In genomic region chr5:36875051-36875788, GRCh38 we compare ENCODE assay signal across 8 cellular contexts. TPM values are rescaled to one million over a fixed set of nuclear protein-coding genes. Genes with fewer than 3 reads are reported as not detected.
DNase-seq lines count a peak whose midpoint lies in the region; ATAC-seq and TF ChIP-seq lines count a peak whose summit lies in the region.

No MANE protein-coding gene starts in this region.

- H3K27me3 ChIP-seq in HL-60 (ENCODE audit: insufficient read depth, poor library complexity, severe bottlenecking) (no peaks in the 10 kb centered on the region), SJSA1 (replicated peaks) (no peaks in the 10 kb centered on the region), left ventricle myocardium inferior (ENCODE audit: low read depth) (no peaks in the 10 kb centered on the region)

- intact Hi-C loops in left ventricle myocardium inferior (cut with micrococcal nuclease): loop anchor here (5.0 kb wide), 1 partner anchor 67 kb away; no protein-coding TSS in a partner anchor

- peak overlapping the region; percentile 97 for H3K27ac Mint-ChIP-seq in activated naive CD8-positive, alpha-beta T cell treated with anti-CD3 and anti-CD28 coated beads, Interleukin-2, amount 10 ng/mL, durations not matched to agents 7 days and 5 days

- no peaks in the 10 kb centered on the region for H3K27me3 Mint-ChIP-seq in activated naive CD8-positive, alpha-beta T cell treated with anti-CD3 and anti-CD28 coated beads, Interleukin-2, amount 10 ng/mL, durations not matched to agents 7 days and 5 days

- peaks cover 6% of the 10 kb centered on the region; the same call in 1 of the 2 replicates for H3K4me1 ChIP-seq in SJSA1 (replicated peaks)
- H3K4me1 ChIP-seq in left ventricle myocardium inferior: peaks cover 77% of the 10 kb centered on the region

- H3K4me3 ChIP-seq in HL-60 (replicated peaks; ENCODE audit: insufficient read depth, low read length): peak overlapping the region; percentile 84
- H3K4me3 ChIP-seq in SJSA1: peak overlapping the region; percentile 86
- peak overlapping the region; percentile 91 for H3K4me3 ChIP-seq in left ventricle myocardium inferior

- POLR2A ChIA-PET in activated naive CD8-positive, alpha-beta T cell treated with anti-CD3 and anti-CD28 coated beads, Interleukin-2, amount 10 ng/mL, durations not matched to agents 7 days and 5 days (lab: Charles Lee): interaction anchor here (0.6 to 2.3 kb wide), 6 partner anchors 140 to 504 kb away, joined by 3 to 19 read pairs (median 4); partner anchors contain the start of genes NUP155 and WDR70

- H3K4me1 Mint-ChIP-seq in activated naive CD8-positive, alpha-beta T cell treated with anti-CD3 and anti-CD28 coated beads, Interleukin-2, amount 10 ng/mL, durations not matched to agents 7 days and 5 days: peaks cover 28% of the 10 kb centered on the region

- ATAC-seq in activated naive CD8-positive, alpha-beta T cell treated with anti-CD3 and anti-CD28 coated beads, Interleukin-2, amount 10 ng/mL, durations not matched to agents 7 days and 5 days (ENCODE audit: low read depth): no peak
- ATAC-seq in HG03521 (IDR thresholded peaks at IDR 0.05; ENCODE audit: unreplicated experiment) (no peak), HG03139 (IDR thresholded peaks at IDR 0.05; ENCODE audit: unreplicated experiment) (no peak)

- peak; percentile 49 for DNase-seq in D341Med (ENCODE audit: low spot score)
- peak in 1 of 2 experiments; percentile 56 for DNase-seq in HL-60 (ENCODE audit: low read depth in 1 of 2, low spot score in 1 of 2)
- peak; percentile 71 to 72 for DNase-seq in SJSA1 (ENCODE audit: low read depth in 1 of 2, low spot score in 2 of 2)
- peak; percentile 56 for DNase-seq in activated naive CD8-positive, alpha-beta T cell treated with anti-CD3 and anti-CD28 coated beads, Interleukin-2, amount 10 ng/mL, durations not matched to agents 7 days and 5 days
- peak; percentile 46 for DNase-seq in left ventricle myocardium inferior
- peak; percentile 62 for DNase-seq in pons (ENCODE audit: low spot score)

- no peaks in the 10 kb centered on the region for H3K9me3 Mint-ChIP-seq in activated naive CD8-positive, alpha-beta T cell treated with anti-CD3 and anti-CD28 coated beads, Interleukin-2, amount 10 ng/mL, durations not matched to agents 7 days and 5 days

- peaks cover 22% of the 10 kb centered on the region for H3K36me3 ChIP-seq in SJSA1
- peaks cover 5% of the 10 kb centered on the region for H3K36me3 ChIP-seq in left ventricle myocardium inferior

- H3K36me3 Mint-ChIP-seq in activated naive CD8-positive, alpha-beta T cell treated with anti-CD3 and anti-CD28 coated beads, Interleukin-2, amount 10 ng/mL, durations not matched to agents 7 days and 5 days: peaks cover 4% of the 10 kb centered on the region

- peak overlapping the region; percentile 88 for H3K4me3 Mint-ChIP-seq in activated naive CD8-positive, alpha-beta T cell treated with anti-CD3 and anti-CD28 coated beads, Interleukin-2, amount 10 ng/mL, durations not matched to agents 7 days and 5 days

- no peaks in the 10 kb centered on the region for H3K9me3 ChIP-seq in SJSA1 (replicated peaks)
- H3K9me3 ChIP-seq in left ventricle myocardium inferior (replicated peaks): no peaks in the 10 kb centered on the region

- H3K27ac ChIP-seq in HL-60 (replicated peaks) (peak overlapping the region; percentile 97), SJSA1 (peak overlapping the region; percentile 87), left ventricle myocardium inferior (replicated peaks) (peak overlapping the region; percentile 97)

- no peak for TF ChIP-seq CTCF in HL-60 (IDR thresholded peaks at IDR 0.05; ENCODE audit: insufficient read depth, low read length)
- no peak for TF ChIP-seq CTCF in left ventricle myocardium inferior (IDR thresholded peaks at IDR 0.05; ENCODE audit: borderline replicate concordance)

RNA-seq across cellular contexts. Expression of gene NIPBL, which starts 1.3 kb away (rescaled TPM):
- 10.1 and 18.9 TPM in 2 replicates for total RNA-seq in SJSA1 (2014; rRNA removed; shearing (Covaris generic))
- total RNA-seq in activated naive CD8-positive, alpha-beta T cell treated with anti-CD3 and anti-CD28 coated beads, Interleukin-2, amount 10 ng/mL, durations not matched to agents 7 days and 5 days: 10 to 100 TPM; 70.3 to 77.7 TPM
- 39.2 TPM for total RNA-seq in left ventricle myocardium inferior
